In genomic region chr1:209412566-209412965, GRCh38 we compare ENCODE assay signal across 1 cellular context.
TF ChIP-seq lines count a peak whose summit lies in the region.

No MANE protein-coding gene starts in this region.

TF ChIP-seq in IMR-90, 13 proteins besides CTCF, POLR2A, EP300 and RAD21 (continued from another document):
- TF ChIP-seq MAFK (IDR thresholded peaks at IDR 0.05; ENCODE audit: low read depth, low read length): no peak
